Comparison of ENCODE assay signal across 26 cellular contexts in the genomic region with DNA sequence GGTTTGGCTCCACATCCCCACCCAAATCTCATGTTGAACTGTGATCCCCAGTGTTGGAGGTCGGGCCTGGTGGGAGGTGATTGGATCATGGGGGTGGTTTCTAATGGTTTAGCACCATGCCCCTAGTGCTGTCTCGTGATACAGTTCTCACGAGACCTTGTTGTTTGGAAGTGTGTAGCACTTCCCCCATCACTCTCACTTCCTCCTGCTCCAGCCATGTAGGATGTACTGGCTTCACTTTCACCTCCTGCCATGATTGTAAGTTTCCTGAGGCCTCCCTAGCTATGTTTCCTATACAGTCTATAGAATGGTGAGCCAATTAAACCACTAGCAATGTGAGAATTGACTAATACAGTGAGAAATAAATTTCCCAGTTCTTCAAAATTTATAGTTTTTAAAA.
"Had no signal": no experiment of that assay in that cellular context is flagged by ENCODE, and none has a peak within 500 bp of the region (broad histone marks: within the 10 kb centered on the region; RNA-seq: fewer than 3 reads in every experiment).

No MANE protein-coding gene starts in this region.

- H3K36me3 ChIP-seq: right atrium auricular region, suprapubic skin, tibial artery, upper lobe of right lung had no signal

- H3K4me3 ChIP-seq: right atrium auricular region, smooth muscle cell, suprapubic skin, tibial artery, upper lobe of right lung had no signal

- H3K27ac ChIP-seq: parathyroid adenoma, right atrium auricular region, suprapubic skin, tibial artery, upper lobe of right lung had no signal

- H3K4me2 ChIP-seq: smooth muscle cell had no signal

- H3K4me1 ChIP-seq: parathyroid adenoma, right atrium auricular region, tibial artery, upper lobe of right lung had no signal

- DNase-seq: activated CD4-positive, alpha-beta memory T cell treated with anti-CD3 and anti-CD28 coated beads, Interleukin-2, amount 10 ng/mL, durations not matched to agents 7 days and 5 days; activated CD4-positive, alpha-beta T cell treated with anti-CD3 and anti-CD28 coated beads for 1 hour; activated CD4-positive, alpha-beta T cell treated with anti-CD3 and anti-CD28 coated beads, Interleukin-2, amount 10 ng/mL, durations not matched to agents 7 days and 5 days; activated CD8-positive, alpha-beta memory T cell treated with anti-CD3 and anti-CD28 coated beads, Interleukin-2, amount 50 U/mL, for 48 hours; activated gamma-delta T cell treated with Interleukin-2 at 50 U/mL for 16 hours; activated naive CD4-positive, alpha-beta T cell treated with anti-CD3 and anti-CD28 coated beads, Interleukin-2, amount 50 U/mL, for 16 hours; activated T-cell treated with anti-CD3 and anti-CD28 coated beads, Interleukin-2, amount 50 U/mL, for 24 hours; amniotic stem cell; caudate nucleus; cortex of kidney; head of caudate nucleus; hippocampal formation; left cardiac atrium; mammary epithelial cell; naive B cell; stimulated activated CD4-positive, alpha-beta T cell treated with anti-CD3 and anti-CD28 coated beads, Interleukin-1b, Interleukin-23, amount 100 ng/mL, for 48 hours; stimulated activated CD4-positive, alpha-beta T cell treated with anti-CD3 and anti-CD28 coated beads, Interleukin-4, amount 100 ng/mL, for 4 hours; stimulated activated CD8-positive, alpha-beta memory T cell treated with anti-CD3 and anti-CD28 coated beads, Interleukin-4, amount 100 ng/mL, for 48 hours; stimulated activated naive CD4-positive, alpha-beta T cell; tibial artery; upper lobe of right lung had no signal

- H2AFZ ChIP-seq: parathyroid adenoma had no signal

- ATAC-seq: left cardiac atrium, upper lobe of right lung, WTC11 had no signal

- H3K79me2 ChIP-seq: parathyroid adenoma had no signal

- H3K9me3 ChIP-seq: right atrium auricular region, suprapubic skin, tibial artery, upper lobe of right lung had no signal

- H3K27me3 ChIP-seq: right atrium auricular region, suprapubic skin, tibial artery, upper lobe of right lung had no signal
